Comparison of ENCODE assay signal across 8 cellular contexts in the genomic region with DNA sequence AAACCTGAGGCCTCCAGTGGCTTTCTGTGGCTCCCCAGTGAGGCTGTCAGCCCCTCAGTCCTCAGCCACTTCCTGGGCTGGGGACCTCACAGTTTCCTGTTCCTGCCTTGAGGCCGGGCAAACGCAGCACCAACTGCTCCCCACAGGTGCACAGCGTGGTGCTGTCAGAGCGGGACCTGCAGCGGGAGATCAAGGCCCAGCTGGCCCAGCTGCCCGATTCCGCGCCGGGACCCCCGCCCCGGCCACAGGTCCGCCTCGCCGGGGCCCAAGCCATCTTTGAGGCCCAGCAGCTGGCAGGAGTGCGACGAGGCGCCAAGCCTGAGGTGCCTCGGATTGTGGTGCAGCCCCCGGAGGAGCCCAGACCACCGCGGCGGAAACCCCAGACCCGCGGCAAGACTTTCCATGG. TPM values are rescaled to one million over a fixed set of nuclear protein-coding genes. Genes with fewer than 3 reads are reported as not detected.
DNase-seq lines count a peak whose midpoint lies in the region; ATAC-seq and TF ChIP-seq lines count a peak whose summit lies in the region.

No MANE protein-coding gene starts in this region.

- H4K20me1 ChIP-seq in Karpas-422 (ENCODE audit: insufficient read depth, low read depth, low read length): peaks cover 4% of the 10 kb centered on the region; the same call in 1 of the 2 replicates

- peak overlapping the region; percentile 97 for H3K9ac ChIP-seq in Karpas-422 (ENCODE audit: low read length)

- peak; percentile 43 for ATAC-seq in GM18907 (IDR thresholded peaks at IDR 0.05; ENCODE audit: unreplicated experiment)

- TF ChIP-seq POLR2A in breast epithelium (IDR thresholded peaks at IDR 0.05): no peak

- H3K79me2 ChIP-seq in Karpas-422 (ENCODE audit: low read length): peaks cover 3% of the 10 kb centered on the region

- intact Hi-C loops in breast epithelium (cut with DNase I; ENCODE audit: low total_unique reads): no loop called here

- H3K27ac ChIP-seq in Karpas-422 (ENCODE audit: low read length) (peak overlapping the region; percentile 92), breast epithelium (no peak overlapping the region)

- H3K9me2 ChIP-seq in Karpas-422 (replicated peaks; ENCODE audit: insufficient read depth, low read length): no peaks in the 10 kb centered on the region

- H3K4me1 ChIP-seq in Karpas-422 (ENCODE audit: low read length) (peaks cover 92% of the 10 kb centered on the region), breast epithelium (no peaks in the 10 kb centered on the region)

- H2AFZ ChIP-seq in Karpas-422 (ENCODE audit: low read length): no peak overlapping the region

- no peak for TF ChIP-seq CTCF in breast epithelium (IDR thresholded peaks at IDR 0.05)

- DNase-seq in Karpas-422 (peak; percentile 84), hypothalamus (lab: John Stamatoyannopoulos, UW) (no peak), breast epithelium (ENCODE audit: low spot score in 2 of 2) (no peak), SHP77 (lab: John Stamatoyannopoulos, UW) (no peak), HuH-7 (ENCODE audit: low spot score) (no peak)
- peak; percentile 64 for DNase-seq in activated gamma-delta T cell treated with anti-CD3 and anti-CD28 coated beads, Interleukin-2, amount 50 U/mL, for 16 hours (ENCODE audit: low read depth)
- DNase-seq in stimulated activated CD8-positive, alpha-beta memory T cell treated with anti-CD3 and anti-CD28 coated beads, Interleukin-15, amount 100 ng/mL, for 48 hours (ENCODE audit: low read depth in 2 of 2): peak; percentile 65 to 74

- H3K27me3 ChIP-seq in Karpas-422 (ENCODE audit: low read length): no peaks in the 10 kb centered on the region
- H3K27me3 ChIP-seq in breast epithelium: peaks cover 0 to 15% of the 10 kb centered on the region in 2 donors

- H3K4me2 ChIP-seq in Karpas-422 (ENCODE audit: low read depth, low read length, poor library complexity, severe bottlenecking): peak overlapping the region; percentile 96

- H3K36me3 ChIP-seq in Karpas-422 (ENCODE audit: insufficient read depth, low read length): no peaks in the 10 kb centered on the region
- H3K36me3 ChIP-seq in breast epithelium: no peaks in the 10 kb centered on the region

- peak overlapping the region; percentile 93; the same call in 1 of the 2 replicates for H3K4me3 ChIP-seq in Karpas-422 (ENCODE audit: low read length)
- H3K4me3 ChIP-seq in breast epithelium: no peak overlapping the region

- H3K9me3 ChIP-seq in Karpas-422 (ENCODE audit: low read length) (no peaks in the 10 kb centered on the region), breast epithelium (no peaks in the 10 kb centered on the region)

RNA-seq across cellular contexts. Expression of gene TBC1D10C, which starts 5.4 kb away (rescaled TPM):
- total RNA-seq in Karpas-422 (2014; rRNA removed; shearing (Covaris generic); ENCODE audit: low replicate concordance): 52.4 and 122 TPM in 2 replicates
- 1 to 10 TPM in 2 of 3 donors, under 1 TPM in 1; 0.66 to 2.0 (median 1.6) TPM for total RNA-seq in breast epithelium

RNA-seq across cellular contexts. Expression of gene CARNS1, which starts 6.2 kb away (rescaled TPM):
- total RNA-seq in Karpas-422 (2014; rRNA removed; shearing (Covaris generic); ENCODE audit: low replicate concordance): 0.18 TPM in 1 of 2 replicates, not detected in the other
- 1 to 10 TPM in 1 of 3 donors, under 1 TPM in 2; 0.16 to 4.2 (median 0.66) TPM for total RNA-seq in breast epithelium

RNA-seq across cellular contexts. Expression of gene PPP1CA, which starts 7.6 kb away (rescaled TPM):
- 218 and 332 TPM in 2 replicates for total RNA-seq in Karpas-422 (2014; rRNA removed; shearing (Covaris generic); ENCODE audit: low replicate concordance)
- 10 to 100 TPM; 73.1 to 91.9 (median 76.7) TPM for total RNA-seq in breast epithelium

RNA-seq across cellular contexts. Expression of gene RAD9A, which starts 17.5 kb away (rescaled TPM):
- 14.8 and 19.2 TPM in 2 replicates for total RNA-seq in Karpas-422 (2014; rRNA removed; shearing (Covaris generic); ENCODE audit: low replicate concordance)
- 10 to 100 TPM; 11.0 to 31.0 (median 24.6) TPM for total RNA-seq in breast epithelium

RNA-seq across cellular contexts. Expression of gene RPS6KB2, which starts 19.0 kb away (rescaled TPM):
- total RNA-seq in Karpas-422 (2014; rRNA removed; shearing (Covaris generic); ENCODE audit: low replicate concordance): 48.9 and 83.6 TPM in 2 replicates
- total RNA-seq in breast epithelium: 10 to 100 TPM; 28.0 to 41.6 (median 40.1) TPM

Comparison
In these comparisons a context has a peak if more than half of its experiments do, and no peak if none do; other contexts are left out.
1. DNase-seq: peak in Karpas-422 (single experiment), activated gamma-delta T cell treated with anti-CD3 and anti-CD28 coated beads, Interleukin-2, amount 50 U/mL, for 16 hours (single experiment) and stimulated activated CD8-positive, alpha-beta memory T cell treated with anti-CD3 and anti-CD28 coated beads, Interleukin-15, amount 100 ng/mL, for 48 hours (2 of 2); none in hypothalamus (0 of 51), breast epithelium (0 of 2), SHP77 (0 of 2) and HuH-7 (single experiment).
2. RNA of gene TBC1D10C, which starts 5.4 kb away (total RNA-seq): 52.4 to 122 TPM in Karpas-422; 0.66 to 2.0 TPM in breast epithelium; every median in the first group is over 10 times any median in the second.